Comparison of ENCODE assay signal across 8 cellular contexts in genomic region chr4:147617173-147617840, GRCh38.
DNase-seq lines count a peak whose midpoint lies in the region; ATAC-seq and TF ChIP-seq lines count a peak whose summit lies in the region.

Gene TMEM184C, plus strand, starts transcription at chr4:147617397. Its CDS starts 560 bp downstream, at chr4:147617957.

- H3K27me3 ChIP-seq in HAP-1 (ENCODE audit: low read depth) (no peaks in the 10 kb centered on the region), MM.1S (replicated peaks; ENCODE audit: insufficient read depth, low read length) (no peaks in the 10 kb centered on the region)

- H3F3A ChIP-seq in MM.1S (ENCODE audit: insufficient read depth, low read length): peaks cover 13% of the 10 kb centered on the region

- H3K36me3 ChIP-seq in ES-I3 (ENCODE audit: insufficient read depth, low read length): no peaks in the 10 kb centered on the region
- no peaks in the 10 kb centered on the region; the same call in 1 of the 2 replicates for H3K36me3 ChIP-seq in HAP-1 (replicated peaks)
- no peaks in the 10 kb centered on the region; the same call in 1 of the 2 replicates for H3K36me3 ChIP-seq in MM.1S (replicated peaks; ENCODE audit: insufficient read depth, low read length)

- in situ Hi-C loops in HAP-1 (cut with MboI; ENCODE audit: low sequenced_read_pairs): loop anchor here (10.0 kb wide), 1 partner anchor 247 kb away; no protein-coding TSS in a partner anchor

- peaks cover 17% of the 10 kb centered on the region for H3K36me3 Mint-ChIP-seq in nephron progenitor cell (ENCODE audit: low read depth)

- peaks cover 38% of the 10 kb centered on the region for H3K4me1 Mint-ChIP-seq in nephron progenitor cell
- peaks cover 27% of the 10 kb centered on the region for H3K4me1 Mint-ChIP-seq in stimulated activated naive CD8-positive, alpha-beta T cell treated with anti-CD3 and anti-CD28 coated beads, Interleukin-15, amount 100 ng/mL, for 72 hours

- DNase-seq in HAP-1 (ENCODE audit: low spot score in 2 of 2) (peak; percentile 91 to 99), MM.1S (peak; percentile 99), SIG-M5 (lab: John Stamatoyannopoulos, UW) (peak; percentile 60), activated gamma-delta T cell (lab: John Stamatoyannopoulos, UW) (peak; percentile 82), fibroblast of the conjunctiva (ENCODE audit: low read depth) (peak; percentile 88), nephron progenitor cell (peak; percentile 99)
- peak; percentile 96 to 98 for DNase-seq in stimulated activated naive CD8-positive, alpha-beta T cell treated with anti-CD3 and anti-CD28 coated beads, Interleukin-15, amount 100 ng/mL, for 72 hours

- peak; percentile 98 for ATAC-seq in stimulated activated naive CD8-positive, alpha-beta T cell treated with anti-CD3 and anti-CD28 coated beads, Interleukin-15, amount 100 ng/mL, for 72 hours

- H3K4me2 ChIP-seq in MM.1S (ENCODE audit: low read depth, low read length): peak within 1 kb of the TSS; percentile 92

- H3K27ac Mint-ChIP-seq in nephron progenitor cell: peak within 1 kb of the TSS; percentile 96
- H3K27ac Mint-ChIP-seq in stimulated activated naive CD8-positive, alpha-beta T cell treated with anti-CD3 and anti-CD28 coated beads, Interleukin-15, amount 100 ng/mL, for 72 hours: peak within 1 kb of the TSS; percentile 96 to 97

- H3K9ac ChIP-seq in ES-I3 (ENCODE audit: low read depth, low read length) (peak within 1 kb of the TSS; percentile 95), MM.1S (ENCODE audit: low read length) (peak within 1 kb of the TSS; percentile 63)

- peak within 1 kb of the TSS; percentile 70 for H2AFZ ChIP-seq in MM.1S (ENCODE audit: low read length)

- H3K4me1 ChIP-seq in ES-I3 (ENCODE audit: insufficient read depth, low read length): no peaks in the 10 kb centered on the region
- peaks cover 16% of the 10 kb centered on the region for H3K4me1 ChIP-seq in HAP-1
- H3K4me1 ChIP-seq in MM.1S (ENCODE audit: low read length): 0 out of 2 replicates have a peak, but pooled peaks cover 9% of the 10 kb centered on the region

- peak within 1 kb of the TSS; percentile 99 for H3K4me3 Mint-ChIP-seq in nephron progenitor cell
- H3K4me3 Mint-ChIP-seq in stimulated activated naive CD8-positive, alpha-beta T cell treated with anti-CD3 and anti-CD28 coated beads, Interleukin-15, amount 100 ng/mL, for 72 hours: peak within 1 kb of the TSS; percentile 87 to 91

- TF ChIP-seq CTCF in MM.1S (IDR thresholded peaks at IDR 0.05; ENCODE audit: low read length) (peak; percentile 3; the same call in 1 of the 2 replicates), nephron progenitor cell (IDR thresholded peaks at IDR 0.05) (no peak)

- no peaks in the 10 kb centered on the region for H3K9me3 Mint-ChIP-seq in nephron progenitor cell
- no peaks in the 10 kb centered on the region for H3K9me3 Mint-ChIP-seq in stimulated activated naive CD8-positive, alpha-beta T cell treated with anti-CD3 and anti-CD28 coated beads, Interleukin-15, amount 100 ng/mL, for 72 hours

- H4K20me1 ChIP-seq in MM.1S (ENCODE audit: insufficient read depth, low read length): no peaks in the 10 kb centered on the region

- H3K9me2 ChIP-seq in MM.1S (replicated peaks; ENCODE audit: insufficient read depth, low read length): no peaks in the 10 kb centered on the region

- no peaks in the 10 kb centered on the region for H3K9me3 ChIP-seq in ES-I3 (ENCODE audit: control insufficient read depth, insufficient read depth, low read length)
- no peaks in the 10 kb centered on the region for H3K9me3 ChIP-seq in HAP-1
- no peaks in the 10 kb centered on the region for H3K9me3 ChIP-seq in MM.1S (replicated peaks; ENCODE audit: insufficient read depth, low read length)

- peak within 1 kb of the TSS; percentile 91 for H3K4me3 ChIP-seq in HAP-1
- H3K4me3 ChIP-seq in MM.1S (ENCODE audit: low read length): peak within 1 kb of the TSS; percentile 84

- peak within 1 kb of the TSS; percentile 79 for H3K27ac ChIP-seq in MM.1S (ENCODE audit: low read length)

- peaks cover 16% of the 10 kb centered on the region for H3K27me3 Mint-ChIP-seq in nephron progenitor cell (ENCODE audit: low read depth, poor library complexity)
- peaks cover 8% of the 10 kb centered on the region for H3K27me3 Mint-ChIP-seq in stimulated activated naive CD8-positive, alpha-beta T cell treated with anti-CD3 and anti-CD28 coated beads, Interleukin-15, amount 100 ng/mL, for 72 hours

- peaks cover 43% of the 10 kb centered on the region for H3K79me2 ChIP-seq in MM.1S (ENCODE audit: low read length)

Comparison
In these comparisons a context has a peak if more than half of its experiments do, and no peak if none do; other contexts are left out.
1. Peak in every context shown above with its lines: DNase-seq, ATAC-seq, H3K4me3 ChIP-seq and H3K27ac ChIP-seq.